ENCODE assay signal across 11 cellular contexts in the genomic region with DNA sequence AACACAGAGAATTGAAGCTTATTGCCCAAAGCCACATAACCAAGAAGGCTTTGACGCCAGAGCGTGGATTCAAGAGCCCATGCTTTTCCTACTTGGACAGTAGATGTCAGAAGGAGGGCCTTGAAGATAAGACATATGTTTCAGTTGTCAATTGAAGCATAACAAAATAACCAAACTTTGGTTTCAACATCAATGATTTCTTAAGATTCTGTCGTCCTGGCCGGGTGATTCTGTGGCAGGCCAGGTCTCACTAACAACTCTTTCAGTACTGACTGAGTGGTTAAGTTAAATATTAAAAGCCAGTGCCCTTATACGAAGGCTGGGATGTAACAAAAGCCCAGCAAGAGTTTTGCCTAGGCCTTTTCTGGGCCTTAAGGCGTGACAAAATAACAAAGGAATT.
DNase-seq lines count a peak whose midpoint lies in the region; ATAC-seq and TF ChIP-seq lines count a peak whose summit lies in the region.
"Had no signal": no experiment of that assay in that cellular context is flagged by ENCODE, and none has a peak within 500 bp of the region (broad histone marks: within the 10 kb centered on the region; RNA-seq: fewer than 3 reads in every experiment).

No MANE protein-coding gene starts in this region.

- H3K9me3 ChIP-seq in PC-3 (ENCODE audit: low read length): no peaks in the 10 kb centered on the region

- H4K20me1 ChIP-seq in PC-3 (ENCODE audit: low read length): no peaks in the 10 kb centered on the region

- no peak overlapping the region for H3K27ac ChIP-seq in PC-3 (ENCODE audit: low read length)
- H3K27ac ChIP-seq: parathyroid adenoma had no signal

- TF ChIP-seq CTCF in PC-3 (conservative IDR thresholded peaks at IDR 0.05; ENCODE audit: low read depth, low read length): no peak

- peak; percentile 94 for ATAC-seq in GM18508 (IDR thresholded peaks at IDR 0.05; ENCODE audit: insufficient read depth, unreplicated experiment)
- ATAC-seq in GM21528 (IDR thresholded peaks at IDR 0.05; ENCODE audit: low FRiP score, unreplicated experiment): peak; percentile 95
- ATAC-seq in HG03159 (IDR thresholded peaks at IDR 0.05; ENCODE audit: unreplicated experiment): peak; percentile 92
- ATAC-seq in PC-3: no peak
- ATAC-seq in HG03280 (IDR thresholded peaks at IDR 0.05; ENCODE audit: unreplicated experiment): no peak
- ATAC-seq: effector memory CD8-positive, alpha-beta T cell had no signal

- H3K9ac ChIP-seq in PC-3 (ENCODE audit: low read length): no peak overlapping the region
- H3K9ac ChIP-seq: parathyroid adenoma had no signal

- no peaks in the 10 kb centered on the region for H3K9me2 ChIP-seq in PC-3 (replicated peaks; ENCODE audit: low read length)

- peaks cover 10% of the 10 kb centered on the region for H3K4me1 ChIP-seq in PC-3 (ENCODE audit: insufficient read depth, low read length)
- H3K4me1 ChIP-seq: parathyroid adenoma had no signal

- H3K27me3 ChIP-seq in PC-3 (ENCODE audit: low read length): no peaks in the 10 kb centered on the region

- no peaks in the 10 kb centered on the region for H3K79me2 ChIP-seq in PC-3 (ENCODE audit: low read length)
- H3K79me2 ChIP-seq: parathyroid adenoma had no signal

- no peak overlapping the region for H3K4me3 ChIP-seq in PC-3 (ENCODE audit: low read length)

- H2AFZ ChIP-seq in PC-3 (ENCODE audit: low read length): no peak overlapping the region
- H2AFZ ChIP-seq: parathyroid adenoma had no signal

- intact Hi-C loops in PC-3 (cut with micrococcal nuclease): no loop called here

- H3K36me3 ChIP-seq in PC-3 (ENCODE audit: low read depth, low read length): no peaks in the 10 kb centered on the region

- CTCF ChIA-PET in PC-3 (lab: Charles Lee): interaction anchor here (0.6 kb wide), 1 partner anchor 53 kb away, joined by 6 read pairs; no protein-coding TSS in a partner anchor

- no peak overlapping the region for H3K4me2 ChIP-seq in PC-3 (ENCODE audit: low read length)

- POLR2A ChIA-PET in PC-3 (lab: Charles Lee; ENCODE audit: unreplicated experiment): no interaction called here

- H3F3A ChIP-seq in PC-3 (ENCODE audit: low read length, unreplicated experiment): no peaks in the 10 kb centered on the region

- no TSS peak for BruUV-seq in PC-3 (replicated peaks; lab: Mats Ljungman, UMichigan)

- DNase-seq in left kidney (ENCODE audit: low read depth, low spot score) (peak; percentile 74), PC-3 (no peak), C1 segment of cervical spinal cord (lab: John Stamatoyannopoulos, UW) (no peak)
- DNase-seq in activated CD4-positive, alpha-beta T cell treated with anti-CD3 and anti-CD28 coated beads, Interleukin-2, amount 50 U/mL, for 1 hour: no peak
- DNase-seq: activated naive CD4-positive, alpha-beta T cell treated with anti-CD3 and anti-CD28 coated beads, Interleukin-2, amount 50 U/mL, for 16 hours; effector memory CD8-positive, alpha-beta T cell had no signal

Comparison
In these comparisons a context has a peak if more than half of its experiments do, and no peak if none do; other contexts are left out.
1. ATAC-seq: peak in GM18508 (single experiment), GM21528 (single experiment) and HG03159 (single experiment); none in PC-3 (single experiment) and HG03280 (single experiment).